ENCODE assay signal across 13 cellular contexts in the genomic region with DNA sequence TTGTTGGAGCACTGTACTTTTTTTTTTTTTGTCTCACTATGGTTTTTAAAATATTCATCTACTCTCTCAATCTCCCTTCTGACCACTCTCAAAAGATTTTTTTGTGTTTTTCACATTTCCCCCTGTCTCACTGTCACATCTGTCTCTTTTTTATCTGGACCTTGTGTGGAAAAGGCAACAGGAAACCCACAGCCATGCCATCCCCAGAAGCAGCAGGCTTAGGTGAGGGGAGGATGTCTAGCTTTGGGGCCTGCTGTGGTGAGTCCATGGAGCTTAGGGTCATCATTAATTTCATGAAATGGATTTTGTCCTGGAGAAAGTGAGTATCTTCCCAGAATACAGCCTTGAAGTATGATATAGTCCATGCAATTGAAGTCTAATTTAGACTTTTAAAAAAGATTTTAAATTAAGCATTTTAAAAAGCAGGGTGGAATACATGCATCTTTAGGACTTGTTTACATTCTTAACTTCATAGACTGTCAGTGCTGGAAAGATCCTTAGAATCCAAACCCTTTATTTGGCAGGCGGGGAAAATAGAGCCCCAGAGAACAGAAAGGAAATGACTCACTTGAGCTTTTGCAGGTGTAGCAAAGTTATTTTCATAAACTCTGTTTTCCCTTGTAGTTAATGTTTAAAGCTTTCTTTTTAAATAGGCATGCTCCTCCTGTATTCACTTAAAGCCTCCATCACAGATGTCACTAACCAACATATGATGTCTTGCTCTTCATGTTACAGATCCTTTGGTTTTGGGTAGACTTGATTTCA. TPM values are rescaled to one million over a fixed set of nuclear protein-coding genes. Genes with fewer than 3 reads are reported as not detected.
A peak's percentile ranks its signal among the peaks of the same experiment; 100 is the strongest.
DNase-seq lines count a peak whose midpoint lies in the region; ATAC-seq and TF ChIP-seq lines count a peak whose summit lies in the region.
"Had no signal": no experiment of that assay in that cellular context is flagged by ENCODE, and none has a peak within 500 bp of the region (broad histone marks: within the 10 kb centered on the region; RNA-seq: fewer than 3 reads in every experiment).

No MANE protein-coding gene starts in this region.

- no peak overlapping the region for H2AFZ ChIP-seq in mammary epithelial cell (ENCODE audit: low read depth, low read length)

- intact Hi-C loops in CD4-positive, alpha-beta T cell (cut with DNase I, micrococcal nuclease), result no loop called here
- intact Hi-C loops in mammary epithelial cell (cut with micrococcal nuclease), result no loop called here

- no peak for TF ChIP-seq CTCF in CD4-positive, alpha-beta T cell (IDR thresholded peaks at IDR 0.05)
- TF ChIP-seq CTCF in mammary epithelial cell (conservative IDR thresholded peaks at IDR 0.05 in 1 of 2, IDR thresholded peaks at IDR 0.05 in 1 of 2; ENCODE audit: extremely low read depth in 1 of 2, insufficient read depth in 1 of 2, low read depth in 1 of 2, low read length in 2 of 2) (no peak), nephron (IDR thresholded peaks at IDR 0.05; ENCODE audit: unreplicated experiment in 3 of 3) (no peak)

- H3K4me2 ChIP-seq in mammary epithelial cell (ENCODE audit: insufficient read depth, low read depth, low read length), result peak overlapping the region; percentile 30

- H3K79me2 ChIP-seq in mammary epithelial cell (ENCODE audit: insufficient read depth, low read length), result no peaks in the 10 kb centered on the region

- ATAC-seq in CD4-positive, alpha-beta T cell (ENCODE audit: poor library complexity), result peak; percentile 24
- ATAC-seq in GM21447 (IDR thresholded peaks at IDR 0.05; ENCODE audit: unreplicated experiment) (peak; percentile 14), GM21390 (IDR thresholded peaks at IDR 0.05; ENCODE audit: unreplicated experiment) (no peak)
- ATAC-seq: stimulated activated naive B cell treated with anti-CD40 and anti-IgM and Interleukin-4, amounts not matched to agents 10 μg/mL and 1 μg/mL and 100 μg/mL, for 72 hours had no signal

- H3K27me3 Mint-ChIP-seq in CD4-positive, alpha-beta T cell, result no peaks in the 10 kb centered on the region
- H3K27me3 Mint-ChIP-seq in nephron (ENCODE audit: low read depth), result peaks cover 3% of the 10 kb centered on the region
- H3K27me3 Mint-ChIP-seq: stimulated activated naive B cell treated with anti-CD40 and anti-IgM and Interleukin-4, amounts not matched to agents 10 μg/mL and 1 μg/mL and 100 μg/mL, for 72 hours had no signal

- no peak overlapping the region for H3K4me3 Mint-ChIP-seq in CD4-positive, alpha-beta T cell
- no peak overlapping the region for H3K4me3 Mint-ChIP-seq in nephron
- H3K4me3 Mint-ChIP-seq: H9; stimulated activated naive B cell treated with anti-CD40 and anti-IgM and Interleukin-4, amounts not matched to agents 10 μg/mL and 1 μg/mL and 100 μg/mL, for 72 hours had no signal

- peak overlapping the region; percentile 4 for H3K27ac Mint-ChIP-seq in CD4-positive, alpha-beta T cell
- peak overlapping the region; percentile 62 to 89 (median 87) for H3K27ac Mint-ChIP-seq in nephron
- H3K27ac Mint-ChIP-seq: stimulated activated naive B cell treated with anti-CD40 and anti-IgM and Interleukin-4, amounts not matched to agents 10 μg/mL and 1 μg/mL and 100 μg/mL, for 72 hours had no signal

- BruUV-seq in mammary epithelial cell (replicated peaks; lab: Mats Ljungman, UMichigan), result no TSS peak

- H3K36me3 Mint-ChIP-seq in CD4-positive, alpha-beta T cell (ENCODE audit: low read depth), result no peaks in the 10 kb centered on the region
- H3K36me3 Mint-ChIP-seq in nephron (ENCODE audit: low read depth), result no peaks in the 10 kb centered on the region
- H3K36me3 Mint-ChIP-seq: stimulated activated naive B cell treated with anti-CD40 and anti-IgM and Interleukin-4, amounts not matched to agents 10 μg/mL and 1 μg/mL and 100 μg/mL, for 72 hours had no signal

- H3K9ac ChIP-seq in mammary epithelial cell (ENCODE audit: insufficient read depth, low read length), result no peak overlapping the region

- H3K9me3 Mint-ChIP-seq in CD4-positive, alpha-beta T cell, result no peaks in the 10 kb centered on the region
- H3K9me3 Mint-ChIP-seq in nephron, result no peaks in the 10 kb centered on the region
- H3K9me3 Mint-ChIP-seq: H9; stimulated activated naive B cell treated with anti-CD40 and anti-IgM and Interleukin-4, amounts not matched to agents 10 μg/mL and 1 μg/mL and 100 μg/mL, for 72 hours had no signal

- no peaks in the 10 kb centered on the region for H3K27me3 ChIP-seq in CD4-positive, alpha-beta T cell (ENCODE audit: control insufficient read depth, insufficient read depth, low read length)
- no peaks in the 10 kb centered on the region for H3K27me3 ChIP-seq in mammary epithelial cell (ENCODE audit: insufficient read depth, low read length)

- H3K9me3 ChIP-seq in CD4-positive, alpha-beta T cell (ENCODE audit: control insufficient read depth, low read length), result no peaks in the 10 kb centered on the region
- no peaks in the 10 kb centered on the region for H3K9me3 ChIP-seq in mammary epithelial cell (replicated peaks; ENCODE audit: insufficient read depth, low read length)
- H3K9me3 ChIP-seq: prostate gland had no signal

- CTCF ChIA-PET in CD4-positive, alpha-beta T cell (lab: Charles Lee), result no interaction called here
- CTCF ChIA-PET in mammary epithelial cell (lab: Charles Lee; ENCODE audit: low non-redundant PET), result no interaction called here

- H3K27ac ChIP-seq in CD4-positive, alpha-beta T cell (ENCODE audit: low read depth, low read length), result no peak overlapping the region
- H3K27ac ChIP-seq in mammary epithelial cell (ENCODE audit: insufficient read depth, low read depth, low read length), result no peak overlapping the region
- H3K27ac ChIP-seq: prostate gland had no signal

- 0% methylated on average over 1 of the region's 1 CpG for WGBS in mammary epithelial cell (ENCODE audit: low coverage, missing lambda C conversion rate)

- H3K4me1 Mint-ChIP-seq in CD4-positive, alpha-beta T cell (ENCODE audit: low read depth), result peaks cover 18% of the 10 kb centered on the region
- H3K4me1 Mint-ChIP-seq in nephron, result peaks cover 25% of the 10 kb centered on the region

- in situ Hi-C loops in mammary epithelial cell (cut with MboI; ENCODE audit: low sequenced_read_pairs in 2 of 2), result no loop called here

- H3K4me1 ChIP-seq in mammary epithelial cell (ENCODE audit: insufficient read depth, low read length), result peaks cover 56% of the 10 kb centered on the region
- H3K4me1 ChIP-seq: prostate gland had no signal

- no peak overlapping the region for H3K4me3 ChIP-seq in mammary epithelial cell (replicated peaks in 1 of 3; ENCODE audit: insufficient read depth in 1 of 3, low read depth in 2 of 3, low read length in 3 of 3)
- H3K4me3 ChIP-seq: prostate gland had no signal

- dilution Hi-C loops in mammary epithelial cell (cut with HindIII; ENCODE audit: low sequenced_read_pairs), result no loop called here

- H4K20me1 ChIP-seq in mammary epithelial cell (ENCODE audit: insufficient read depth, low read length), result no peaks in the 10 kb centered on the region

- H3K36me3 ChIP-seq in mammary epithelial cell (ENCODE audit: insufficient read depth, low read length), result no peaks in the 10 kb centered on the region
- H3K36me3 ChIP-seq: prostate gland had no signal

- no peak for DNase-seq in CD4-positive, alpha-beta T cell
- DNase-seq in mammary epithelial cell, result peak; percentile 39
- DNase-seq in NCI-H2171 (lab: John Stamatoyannopoulos, UW), result no peak
- no peak for DNase-seq in stimulated activated CD4-positive, alpha-beta T cell treated with anti-CD3 and anti-CD28 coated beads, Interleukin-1b, Interleukin-23, amount 100 ng/mL, for 48 hours
- no peak for DNase-seq in HK-2 (ENCODE audit: unreplicated experiment)
- DNase-seq: activated CD8-positive, alpha-beta memory T cell treated with anti-CD3 and anti-CD28 coated beads, Interleukin-2, amount 50 U/mL, for 4 hours; foreskin melanocyte; H9; stimulated activated naive B cell treated with anti-CD40 and anti-IgM and Interleukin-4, amounts not matched to agents 10 μg/mL and 1 μg/mL and 100 μg/mL, for 72 hours had no signal

- POLR2A ChIA-PET in CD4-positive, alpha-beta T cell (lab: Charles Lee), result interaction anchor here (0.9 kb wide), 1 partner anchor 8 kb away, joined by 3 read pairs; no protein-coding TSS in a partner anchor

RNA-seq across cellular contexts. Expression of a gene that starts 25.1 kb away (rescaled TPM):
- total RNA-seq in CD4-positive, alpha-beta T cell, result under 1 TPM; 0.36 to 0.60 TPM
- 1 to 10 TPM; 3.6 to 6.8 TPM for total RNA-seq in mammary epithelial cell
- 1.9 TPM for polyA plus RNA-seq in mammary epithelial cell
- polyA minus RNA-seq in mammary epithelial cell, result 1.3 TPM

RNA-seq across cellular contexts. Expression of a gene that starts 44.4 kb away (rescaled TPM):
- under 1 TPM; 0.36 to 0.69 TPM for total RNA-seq in CD4-positive, alpha-beta T cell
- total RNA-seq in mammary epithelial cell, result not detected
- polyA plus RNA-seq in mammary epithelial cell, result not detected
- not detected for polyA minus RNA-seq in mammary epithelial cell
